ENCODE assay signal across 12 cellular contexts in genomic region chr16:10870808-10871156, GRCh38. TPM values are rescaled to one million over a fixed set of nuclear protein-coding genes. Genes with fewer than 3 reads are reported as not detected.
A peak's percentile ranks its signal among the peaks of the same experiment; 100 is the strongest.
DNase-seq lines count a peak whose midpoint lies in the region; ATAC-seq, FAIRE-seq and TF ChIP-seq lines count a peak whose summit lies in the region.
"Had no signal": no experiment of that assay in that cellular context is flagged by ENCODE, and none has a peak within 500 bp of the region (broad histone marks: within the 10 kb centered on the region; RNA-seq: fewer than 3 reads in every experiment).

No MANE protein-coding gene starts in this region.

- H3K27ac Mint-ChIP-seq in activated naive CD4-positive, alpha-beta T cell treated with anti-CD3 and anti-CD28 coated beads, Interleukin-2, amount 10 ng/mL, durations not matched to agents 7 days and 5 days: peak overlapping the region; percentile 89
- H3K27ac Mint-ChIP-seq in activated B cell treated with CpG ODN at 0.5 μM for 24 hours: peak overlapping the region; percentile 91

- peaks cover 51% of the 10 kb centered on the region for H3K27me3 Mint-ChIP-seq in activated naive CD4-positive, alpha-beta T cell treated with anti-CD3 and anti-CD28 coated beads, Interleukin-2, amount 10 ng/mL, durations not matched to agents 7 days and 5 days
- no peaks in the 10 kb centered on the region for H3K27me3 Mint-ChIP-seq in activated B cell treated with CpG ODN at 0.5 μM for 24 hours

- H3K4me1 ChIP-seq in lung (ENCODE audit: control insufficient read depth in 2 of 2, insufficient read depth in 2 of 2, low read length in 2 of 2) (peaks cover 0 to 29% of the 10 kb centered on the region in 2 donors), thymus (ENCODE audit: control insufficient read depth, insufficient read depth, low read length) (no peaks in the 10 kb centered on the region), small intestine (ENCODE audit: control insufficient read depth in 2 of 2, insufficient read depth in 1 of 2, low read depth in 1 of 2, low read length in 1 of 2) (peaks cover 5 to 7% of the 10 kb centered on the region in 2 donors)
- H3K4me1 ChIP-seq: SJCRH30 had no signal

- no peaks in the 10 kb centered on the region for H3K9me3 ChIP-seq in lung (ENCODE audit: control insufficient read depth in 2 of 2, insufficient read depth in 1 of 2, low read length in 1 of 2)
- H3K9me3 ChIP-seq in thymus (ENCODE audit: control insufficient read depth): no peaks in the 10 kb centered on the region
- H3K9me3 ChIP-seq in small intestine (ENCODE audit: control insufficient read depth, low read depth): no peaks in the 10 kb centered on the region
- H3K9me3 ChIP-seq: SJCRH30 had no signal

- ATAC-seq in activated B cell treated with CpG ODN at 0.5 μM for 24 hours (ENCODE audit: low read depth) (no peak), lung (ENCODE audit: insufficient read depth, low FRiP score) (no peak)

- no peaks in the 10 kb centered on the region for H3K9me3 Mint-ChIP-seq in activated naive CD4-positive, alpha-beta T cell treated with anti-CD3 and anti-CD28 coated beads, Interleukin-2, amount 10 ng/mL, durations not matched to agents 7 days and 5 days
- H3K9me3 Mint-ChIP-seq in activated B cell treated with CpG ODN at 0.5 μM for 24 hours: no peaks in the 10 kb centered on the region
- H3K9me3 Mint-ChIP-seq: H9 had no signal

- FAIRE-seq in small intestine (lab: Jason Lieb, UNC): no peak

- POLR2A ChIA-PET in activated B cell treated with CpG ODN at 0.5 μM for 24 hours (lab: Charles Lee): interaction anchor here (0.5 to 10.9 kb wide), 27 partner anchors 7 to 452 kb away, joined by 3 to 228 read pairs (median 9); partner anchors contain the start of genes CIITA, NUBP1 and SOCS1

- no peak for DNase-seq in activated naive CD4-positive, alpha-beta T cell treated with anti-CD3 and anti-CD28 coated beads, Interleukin-2, amount 10 ng/mL, durations not matched to agents 7 days and 5 days
- no peak for DNase-seq in activated naive CD4-positive, alpha-beta T cell (lab: John Stamatoyannopoulos, UW)
- DNase-seq in activated B cell treated with CpG ODN at 0.5 μM for 24 hours (no peak), lung (ENCODE audit: low spot score) (no peak), HuH-7.5 (ENCODE audit: low spot score) (no peak), small intestine (no peak), SW 1271 (lab: John Stamatoyannopoulos, UW) (no peak)
- DNase-seq: H9 had no signal

- CTCF ChIA-PET in activated naive CD4-positive, alpha-beta T cell treated with anti-CD3 and anti-CD28 coated beads, Interleukin-2, amount 10 ng/mL, durations not matched to agents 7 days and 5 days (lab: Charles Lee): interaction anchor here (1.6 kb wide), 1 partner anchor 55 kb away, joined by 5 read pairs; no protein-coding TSS in a partner anchor
- CTCF ChIA-PET in activated B cell treated with CpG ODN at 0.5 μM for 24 hours (lab: Charles Lee): interaction anchor here (1.2 to 1.4 kb wide), 3 partner anchors 42 to 134 kb away, joined by 4 to 5 read pairs (median 4); no protein-coding TSS in a partner anchor

- no peaks in the 10 kb centered on the region for H3K27me3 ChIP-seq in lung (ENCODE audit: control insufficient read depth, insufficient read depth)
- no peaks in the 10 kb centered on the region for H3K27me3 ChIP-seq in thymus (ENCODE audit: control insufficient read depth, insufficient read depth)
- H3K27me3 ChIP-seq in small intestine (ENCODE audit: control insufficient read depth in 2 of 2, insufficient read depth in 2 of 2, low read length in 2 of 2): no peaks in the 10 kb centered on the region
- H3K27me3 ChIP-seq: SJCRH30 had no signal

- H3K36me3 Mint-ChIP-seq in activated naive CD4-positive, alpha-beta T cell treated with anti-CD3 and anti-CD28 coated beads, Interleukin-2, amount 10 ng/mL, durations not matched to agents 7 days and 5 days: no peaks in the 10 kb centered on the region
- H3K36me3 Mint-ChIP-seq in activated B cell treated with CpG ODN at 0.5 μM for 24 hours (ENCODE audit: low read depth): no peaks in the 10 kb centered on the region

- no peaks in the 10 kb centered on the region for H3K36me3 ChIP-seq in lung (ENCODE audit: control insufficient read depth in 2 of 2, insufficient read depth in 2 of 2, low read length in 2 of 2)
- no peaks in the 10 kb centered on the region for H3K36me3 ChIP-seq in thymus (ENCODE audit: control insufficient read depth, insufficient read depth)
- no peaks in the 10 kb centered on the region for H3K36me3 ChIP-seq in small intestine (ENCODE audit: control insufficient read depth in 2 of 2, insufficient read depth in 2 of 2, low read length in 2 of 2)
- H3K36me3 ChIP-seq: SJCRH30 had no signal

- intact Hi-C loops in activated B cell treated with CpG ODN at 0.5 μM for 24 hours (cut with micrococcal nuclease): loop anchor here (1.0 to 10.0 kb wide), 7 partner anchors 27 to 1778 kb away; partner anchors contain the start of genes ATF7IP2, HAPSTR1 and LITAF

- no peak for TF ChIP-seq CTCF in activated B cell treated with CpG ODN at 0.5 μM for 24 hours (IDR thresholded peaks at IDR 0.05)
- no peak for TF ChIP-seq CTCF in lung (IDR thresholded peaks at IDR 0.05; ENCODE audit: control extremely low read depth, extremely low read depth)

- H3K4me3 ChIP-seq in lung: no peak overlapping the region
- H3K4me3 ChIP-seq in thymus (ENCODE audit: low read length): no peak overlapping the region
- H3K4me3 ChIP-seq in small intestine (ENCODE audit: low read depth in 1 of 2, low read length in 2 of 2): no peak overlapping the region
- H3K4me3 ChIP-seq: SJCRH30 had no signal

- H3K4me1 Mint-ChIP-seq in activated naive CD4-positive, alpha-beta T cell treated with anti-CD3 and anti-CD28 coated beads, Interleukin-2, amount 10 ng/mL, durations not matched to agents 7 days and 5 days: peaks cover 77% of the 10 kb centered on the region
- peaks cover 99% of the 10 kb centered on the region for H3K4me1 Mint-ChIP-seq in activated B cell treated with CpG ODN at 0.5 μM for 24 hours

- peak overlapping the region; percentile 2 for H3K4me3 Mint-ChIP-seq in activated naive CD4-positive, alpha-beta T cell treated with anti-CD3 and anti-CD28 coated beads, Interleukin-2, amount 10 ng/mL, durations not matched to agents 7 days and 5 days
- peak overlapping the region; percentile 70 for H3K4me3 Mint-ChIP-seq in activated B cell treated with CpG ODN at 0.5 μM for 24 hours
- H3K4me3 Mint-ChIP-seq: H9 had no signal

- WGBS in lung, 2 donors: 66 to 71% methylated on average over 5 of the region's 5 CpGs
- WGBS in thymus: 77% methylated on average over 5 of the region's 5 CpGs
- WGBS in small intestine, 3 donors: 65 to 74% (median 69%) methylated on average over 5 of the region's 5 CpGs

- H3K27ac ChIP-seq in lung (ENCODE audit: low read depth in 1 of 2, low read length in 1 of 2) (peak overlapping the region; percentile 9 to 90), thymus (ENCODE audit: low read depth) (peak overlapping the region; percentile 43), small intestine (ENCODE audit: low read depth in 1 of 2, low read length in 1 of 2) (peak overlapping the region in 1 of 2 donors; percentile 95)
- H3K27ac ChIP-seq: SJCRH30 had no signal

RNA-seq across cellular contexts. Expression of gene CIITA, which starts 6.2 kb away (rescaled TPM):
- total RNA-seq in activated B cell treated with CpG ODN at 0.5 μM for 24 hours (332 and 401 TPM in 2 replicates), lung (10 to 100 TPM; 24.1 to 59.6 TPM)
- polyA plus RNA-seq in lung (10 to 100 TPM; 11.5 to 29.1 TPM), thymus (32.8 TPM), small intestine (10 to 100 TPM in 2 of 3 donors, 1 to 10 TPM in 1; 9.2 to 11.7 (median 11.6) TPM)
- total RNA-seq: H9 had no signal

RNA-seq across cellular contexts. Expression of gene TVP23A, which starts 52.2 kb away (rescaled TPM):
- 1.6 and 2.0 TPM in 2 replicates for total RNA-seq in activated B cell treated with CpG ODN at 0.5 μM for 24 hours
- total RNA-seq in lung: 1 to 10 TPM in 1 of 2 donors, under 1 TPM in 1; 0.25 to 6.1 TPM
- polyA plus RNA-seq in lung: under 1 TPM; 0.22 to 0.25 TPM
- 5.1 TPM for polyA plus RNA-seq in thymus
- under 1 TPM in 1 of 3 donors, not detected in 2; 0.73 TPM for polyA plus RNA-seq in small intestine
- total RNA-seq: LHCN-M2, mononuclear cell, SJCRH30 had no signal
